Comparison of ENCODE assay signal across 25 cellular contexts in genomic region chr10:30589441-30589840, GRCh38. TPM values are rescaled to one million over a fixed set of nuclear protein-coding genes. Genes with fewer than 3 reads are reported as not detected.
A peak's percentile ranks its signal among the peaks of the same experiment; 100 is the strongest.
DNase-seq lines count a peak whose midpoint lies in the region; ATAC-seq, FAIRE-seq and TF ChIP-seq lines count a peak whose summit lies in the region.
"Had no signal": no experiment of that assay in that cellular context is flagged by ENCODE, and none has a peak within 500 bp of the region (broad histone marks: within the 10 kb centered on the region; RNA-seq: fewer than 3 reads in every experiment).

No MANE protein-coding gene starts in this region.

- DNase-seq in A549 (ENCODE audit: low read depth in 1 of 2, low spot score in 1 of 2) (no peak), GM23338 (ENCODE audit: low spot score) (peak; percentile 13), lower lobe of right lung (peak; percentile 62), urothelium cell line (ENCODE audit: low spot score) (no peak), OCI-M1 (lab: John Stamatoyannopoulos, UW) (no peak), NOMO-1 treated with dmso at 0.1 percent for 144 hours (lab: John Stamatoyannopoulos, UW; ENCODE audit: unreplicated experiment) (no peak), H54 (ENCODE audit: insufficient read length, low spot score) (no peak)
- DNase-seq: COR-L47, DMS153, EL, H7, IMR-90, Kasumi-1, MM.1S, NCI-H187 treated with DMSO at 0.1 percent for 48 hours, NCI-H446, NCI-H69, Peyer's patch, SHP77, SK-N-SH had no signal

- H3K4me3 ChIP-seq in A549 (no peak overlapping the region), GM23338 (no peak overlapping the region), lower lobe of right lung (no peak overlapping the region)
- H3K4me3 ChIP-seq: Peyer's patch had no signal

- POLR2A ChIA-PET in A549 (lab: Yijun Ruan, JAX), result no interaction called here

- no peaks in the 10 kb centered on the region for H3K9me2 ChIP-seq in GM23338 (ENCODE audit: insufficient read depth)
- H3K9me2 ChIP-seq: SK-N-SH had no signal

- H2AFZ ChIP-seq in GM23338, result peak overlapping the region; percentile 34; the same call in 1 of the 2 replicates

- H3K9me3 ChIP-seq in A549 (no peaks in the 10 kb centered on the region), lower lobe of right lung (no peaks in the 10 kb centered on the region)
- H3K9me3 ChIP-seq: Peyer's patch, SK-N-SH had no signal

- no peak overlapping the region for H3K27ac Mint-ChIP-seq in GM23338
- H3K27ac Mint-ChIP-seq in dendritic cell treated with granulocyte-macrophage colony-stimulating factor and Interleukin-4, amounts not matched to agents 40 ng/mL and 50 ng/mL, for 4 days, result peak overlapping the region; percentile 56

- no peak for TF ChIP-seq RAD21 in A549 (conservative IDR thresholded peaks at IDR 0.05 in 1 of 2, IDR thresholded peaks at IDR 0.05 in 1 of 2)

- peak overlapping the region; percentile 21 to 69; a peak in 5 of 6 replicates for H3K27ac ChIP-seq in A549
- H3K27ac ChIP-seq in GM23338 (ENCODE audit: low read depth), result no peak overlapping the region
- H3K27ac ChIP-seq in lower lobe of right lung, result no peak overlapping the region
- H3K27ac ChIP-seq: C4-2B, Peyer's patch had no signal

- H3K79me2 ChIP-seq in GM23338 (replicated peaks; ENCODE audit: insufficient read depth), result no peaks in the 10 kb centered on the region

- TF ChIP-seq CTCF in A549 (IDR thresholded peaks at IDR 0.05) (no peak), GM23338 (conservative IDR thresholded peaks at IDR 0.05; ENCODE audit: low read depth in 2 of 2) (no peak), lower lobe of right lung (IDR thresholded peaks at IDR 0.05) (no peak)

- H3K36me3 Mint-ChIP-seq in GM23338 (ENCODE audit: low read depth), result no peaks in the 10 kb centered on the region
- H3K36me3 Mint-ChIP-seq in dendritic cell treated with granulocyte-macrophage colony-stimulating factor and Interleukin-4, amounts not matched to agents 40 ng/mL and 50 ng/mL, for 4 days (ENCODE audit: low read depth), result no peaks in the 10 kb centered on the region

- no peaks in the 10 kb centered on the region for H3F3A ChIP-seq in GM23338 (replicated peaks; ENCODE audit: low read depth)

- FAIRE-seq in A549 (lab: Jason Lieb, UNC) (no peak), urothelium cell line (lab: Jason Lieb, UNC) (no peak), H54 (lab: Jason Lieb, UNC) (no peak)
- FAIRE-seq: GM19239 had no signal

- no peak for TF ChIP-seq EP300 in A549 (IDR thresholded peaks at IDR 0.05)

- H3K27me3 ChIP-seq in GM23338 (ENCODE audit: insufficient read depth), result peaks cover 6% of the 10 kb centered on the region; the same call in 1 of the 2 replicates
- H3K27me3 ChIP-seq in lower lobe of right lung (ENCODE audit: low read depth), result no peaks in the 10 kb centered on the region
- H3K27me3 ChIP-seq: Peyer's patch had no signal

- H3K4me2 ChIP-seq in A549 (no peak overlapping the region), GM23338 (no peak overlapping the region)
- H3K4me2 ChIP-seq: SK-N-SH had no signal

- TF ChIP-seq POLR2A in A549 (IDR thresholded peaks at IDR 0.05; ENCODE audit: low read length) (no peak), H54 (IDR thresholded peaks at IDR 0.05; ENCODE audit: low read depth, low read length) (no peak)

- H3K4me1 Mint-ChIP-seq in GM23338, result peaks cover 15% of the 10 kb centered on the region
- H3K4me1 Mint-ChIP-seq in dendritic cell treated with granulocyte-macrophage colony-stimulating factor and Interleukin-4, amounts not matched to agents 40 ng/mL and 50 ng/mL, for 4 days (ENCODE audit: low read depth), result peaks cover 26% of the 10 kb centered on the region

- no peaks in the 10 kb centered on the region; the same call in 2 of the 3 replicates for H3K9me3 Mint-ChIP-seq in GM23338
- peaks cover 10% of the 10 kb centered on the region for H3K9me3 Mint-ChIP-seq in dendritic cell treated with granulocyte-macrophage colony-stimulating factor and Interleukin-4, amounts not matched to agents 40 ng/mL and 50 ng/mL, for 4 days

- H3K4me1 ChIP-seq in A549 (peaks cover 7% of the 10 kb centered on the region; the same call in 2 of the 3 replicates), GM23338 (ENCODE audit: insufficient read depth) (peaks cover 6% of the 10 kb centered on the region; the same call in 1 of the 2 replicates), lower lobe of right lung (peaks cover 18% of the 10 kb centered on the region)
- H3K4me1 ChIP-seq: Peyer's patch had no signal

- H3K36me3 ChIP-seq in GM23338 (ENCODE audit: insufficient read depth) (no peaks in the 10 kb centered on the region), lower lobe of right lung (no peaks in the 10 kb centered on the region)
- H3K36me3 ChIP-seq: Peyer's patch had no signal

- WGBS in A549 (ENCODE audit: missing lambda C conversion rate), result over 99% methylated on average over 7 of the region's 7 CpGs

- intact Hi-C loops in dendritic cell treated with granulocyte-macrophage colony-stimulating factor and Interleukin-4, amounts not matched to agents 40 ng/mL and 50 ng/mL, for 4 days (cut with micrococcal nuclease), result loop anchor here (5.0 kb wide), 1 partner anchor 57 kb away; no protein-coding TSS in a partner anchor
- intact Hi-C loops in lower lobe of right lung (cut with DNase I), result no loop called here

- peaks cover 12% of the 10 kb centered on the region for H3K27me3 Mint-ChIP-seq in GM23338 (ENCODE audit: insufficient read depth, low read depth, poor library complexity)
- H3K27me3 Mint-ChIP-seq in dendritic cell treated with granulocyte-macrophage colony-stimulating factor and Interleukin-4, amounts not matched to agents 40 ng/mL and 50 ng/mL, for 4 days, result peaks cover 2% of the 10 kb centered on the region

- H3K4me3 Mint-ChIP-seq in GM23338, result no peak overlapping the region
- peak overlapping the region; percentile 30 for H3K4me3 Mint-ChIP-seq in dendritic cell treated with granulocyte-macrophage colony-stimulating factor and Interleukin-4, amounts not matched to agents 40 ng/mL and 50 ng/mL, for 4 days

- CTCF ChIA-PET in A549 (lab: Yijun Ruan, JAX), result interaction anchor here (0.6 to 14.8 kb wide), 7 partner anchors 11 to 229 kb away, joined by 3 to 216 read pairs (median 19); no protein-coding TSS in a partner anchor

- ATAC-seq in A549, result no peak
- no peak for ATAC-seq in GM23338
- peak in 1 of 2 donors; percentile 6 for ATAC-seq in lower lobe of right lung

- no peaks in the 10 kb centered on the region for H4K20me1 ChIP-seq in GM23338 (replicated peaks; ENCODE audit: insufficient read depth)

TF ChIP-seq in A549, 52 proteins besides CTCF, POLR2A, EP300 and RAD21 (continues in another document):
- TF ChIP-seq HDAC2 (IDR thresholded peaks at IDR 0.05) (no peak), RCOR1 (IDR thresholded peaks at IDR 0.05; ENCODE audit: low read depth, low read length) (no peak), HOXB5 (CRISPR knock-in tag; IDR thresholded peaks at IDR 0.05) (no peak), HMGXB4 (CRISPR knock-in tag; IDR thresholded peaks at IDR 0.05; ENCODE audit: borderline replicate concordance) (no peak), ZSCAN20 (CRISPR knock-in tag; IDR thresholded peaks at IDR 0.05) (no peak), RFX5 (IDR thresholded peaks at IDR 0.05) (no peak), FOSB (CRISPR knock-in tag; IDR thresholded peaks at IDR 0.05) (no peak), PHF8 (IDR thresholded peaks at IDR 0.05; ENCODE audit: borderline replicate concordance, low read depth) (no peak), POLR2AphosphoS2 (conservative IDR thresholded peaks at IDR 0.05; ENCODE audit: low read length) (no peak)

TF ChIP-seq in GM23338, 12 proteins besides CTCF, POLR2A, EP300 and RAD21 (continues in another document):
- TF ChIP-seq REST (IDR thresholded peaks at IDR 0.05; ENCODE audit: unreplicated experiment), result no peak

RNA-seq across cellular contexts. Expression of gene LYZL2, which starts 40.1 kb away (rescaled TPM):
- polyA plus RNA-seq in A549 (2011; rRNA removed) (not detected in 2 replicates), A549 (2017; fragmentation: RNase III; extraction: RNeasy Plus Mini Kit Qiagen cat#74134 plus additional on column Dnase treatment) (not detected in 3 replicates), GM23338 (2016; fragmentation: Nextera tagmentation; extraction: Ambion mirVana) (not detected in 2 replicates)
- not detected in 2 replicates for polyA plus RNA-seq in A549 (2012; cell fraction: cytosol; rRNA removed)
- not detected in 2 replicates for polyA plus RNA-seq in A549 (2012; cell fraction: nucleus; rRNA removed)
- polyA minus RNA-seq in A549 (2011; rRNA and poly(A)+ RNA removed), result not detected in 2 replicates
- not detected in 2 replicates for total RNA-seq in GM23338 (2014; rRNA removed; shearing (Covaris generic))
- total RNA-seq in lower lobe of right lung, result not detected
- total RNA-seq: A673, H7, HT-29, IMR-90, Peyer's patch had no signal
- polyA plus RNA-seq: IMR-90, SK-N-SH had no signal

Comparison
In these comparisons a context has a peak if more than half of its experiments do, and no peak if none do; other contexts are left out.
1. DNase-seq: peak in GM23338 (single experiment) and lower lobe of right lung (single experiment); none in A549 (0 of 2), urothelium cell line (single experiment), OCI-M1 (single experiment), NOMO-1 treated with dmso at 0.1 percent for 144 hours (single experiment) and H54 (single experiment).
2. H3K27ac ChIP-seq: peak in A549 (2 of 2); none in GM23338 (single experiment) and lower lobe of right lung (single experiment).